ENCODE assay signal across 20 cellular contexts in genomic region chr2:240402566-240403295, GRCh38. TPM values are rescaled to one million over a fixed set of nuclear protein-coding genes. Genes with fewer than 3 reads are reported as not detected.
DNase-seq lines count a peak whose midpoint lies in the region; ATAC-seq and TF ChIP-seq lines count a peak whose summit lies in the region.
"Had no signal": no experiment of that assay in that cellular context is flagged by ENCODE, and none has a peak within 500 bp of the region (broad histone marks: within the 10 kb centered on the region; RNA-seq: fewer than 3 reads in every experiment).

No MANE protein-coding gene starts in this region.

- H3K27me3 ChIP-seq in CD4-positive, CD25-positive, alpha-beta regulatory T cell (ENCODE audit: control insufficient read depth, insufficient read depth, low read length), result no peaks in the 10 kb centered on the region
- H3K27me3 ChIP-seq in osteoblast (ENCODE audit: insufficient read depth, low read length), result no peaks in the 10 kb centered on the region
- H3K27me3 ChIP-seq: brain microvascular endothelial cell, gastrocnemius medialis, transverse colon had no signal

- peak overlapping the region; percentile 37 for H3K4me3 ChIP-seq in CD4-positive, CD25-positive, alpha-beta regulatory T cell (ENCODE audit: low read depth, low read length)
- H3K4me3 ChIP-seq in osteoblast (ENCODE audit: insufficient read depth, low read length), result no peak overlapping the region
- H3K4me3 ChIP-seq: gastrocnemius medialis, SK-N-MC, skin epidermis, transverse colon had no signal

- TF ChIP-seq CTCF in osteoblast (IDR thresholded peaks at IDR 0.05; ENCODE audit: extremely low read depth, low read depth, low read length), result no peak

- no peaks in the 10 kb centered on the region for H3K9me3 ChIP-seq in CD4-positive, CD25-positive, alpha-beta regulatory T cell (ENCODE audit: control insufficient read depth in 2 of 2, low read length in 2 of 2)
- no peaks in the 10 kb centered on the region for H3K9me3 ChIP-seq in osteoblast (ENCODE audit: low read depth, low read length)
- H3K9me3 ChIP-seq: gastrocnemius medialis, transverse colon had no signal

- POLR2A ChIA-PET in activated CD4-positive, alpha-beta T cell treated with anti-CD3 and anti-CD28 coated beads, Interleukin-2, amount 10 ng/mL, durations not matched to agents 7 days and 5 days (lab: Charles Lee), result no interaction called here

- no peak for DNase-seq in activated CD4-positive, alpha-beta T cell treated with anti-CD3 and anti-CD28 coated beads, Interleukin-2, amount 10 ng/mL, durations not matched to agents 7 days and 5 days
- no peak for DNase-seq in activated CD4-positive, alpha-beta T cell treated with anti-CD3 and anti-CD28 coated beads, Interleukin-2, amount 50 U/mL, for 1 hour
- DNase-seq in CD4-positive, CD25-positive, alpha-beta regulatory T cell, result no peak
- no peak for DNase-seq in activated T-cell treated with anti-CD3 and anti-CD28 coated beads, Interleukin-2, amount 50 U/mL, for 4 hours
- DNase-seq in osteoblast (ENCODE audit: insufficient read length, low spot score, missing footprints) (peak; percentile 48), dedifferentiated amniotic fluid mesenchymal stem cell (ENCODE audit: extremely low spot score) (no peak), glomerular visceral epithelial cell (ENCODE audit: extremely low spot score) (no peak)
- DNase-seq: activated naive CD8-positive, alpha-beta T cell treated with anti-CD3 and anti-CD28 coated beads, Interleukin-2, amount 10 ng/mL, durations not matched to agents 7 days and 5 days; brain microvascular endothelial cell; DMS79; erythroblast; GOT3; NCI-H526; transverse colon had no signal

- H3K27me3 Mint-ChIP-seq in activated CD4-positive, alpha-beta T cell treated with anti-CD3 and anti-CD28 coated beads, Interleukin-2, amount 10 ng/mL, durations not matched to agents 7 days and 5 days, result no peaks in the 10 kb centered on the region
- H3K27me3 Mint-ChIP-seq in CD4-positive, CD25-positive, alpha-beta regulatory T cell, result peaks cover 13% of the 10 kb centered on the region
- H3K27me3 Mint-ChIP-seq in activated T-cell treated with anti-CD3 and anti-CD28 coated beads, Interleukin-2, amount 50 U/mL, for 4 hours (ENCODE audit: low read depth), result no peaks in the 10 kb centered on the region

- no peak overlapping the region for H3K4me2 ChIP-seq in osteoblast (ENCODE audit: insufficient read depth, low read length)

- no peak overlapping the region for H3K27ac ChIP-seq in CD4-positive, CD25-positive, alpha-beta regulatory T cell (ENCODE audit: insufficient read depth, low read length, poor library complexity, severe bottlenecking)
- no peak overlapping the region for H3K27ac ChIP-seq in osteoblast (ENCODE audit: low read depth, low read length)
- H3K27ac ChIP-seq: brain microvascular endothelial cell, gastrocnemius medialis, parathyroid adenoma, SK-N-MC, skin epidermis, transverse colon had no signal

- no peaks in the 10 kb centered on the region for H3K9me3 Mint-ChIP-seq in activated CD4-positive, alpha-beta T cell treated with anti-CD3 and anti-CD28 coated beads, Interleukin-2, amount 10 ng/mL, durations not matched to agents 7 days and 5 days
- no peaks in the 10 kb centered on the region for H3K9me3 Mint-ChIP-seq in CD4-positive, CD25-positive, alpha-beta regulatory T cell
- no peaks in the 10 kb centered on the region for H3K9me3 Mint-ChIP-seq in activated T-cell treated with anti-CD3 and anti-CD28 coated beads, Interleukin-2, amount 50 U/mL, for 4 hours
- H3K9me3 Mint-ChIP-seq: activated naive CD8-positive, alpha-beta T cell treated with anti-CD3 and anti-CD28 coated beads, Interleukin-2, amount 10 ng/mL, durations not matched to agents 7 days and 5 days; CD8-positive, alpha-beta T cell had no signal

- H3K27ac Mint-ChIP-seq in activated CD4-positive, alpha-beta T cell treated with anti-CD3 and anti-CD28 coated beads, Interleukin-2, amount 10 ng/mL, durations not matched to agents 7 days and 5 days, result peak overlapping the region; percentile 88
- peak overlapping the region in 2 of 3 donors; percentile 74 to 77 for H3K27ac Mint-ChIP-seq in CD4-positive, CD25-positive, alpha-beta regulatory T cell
- H3K27ac Mint-ChIP-seq: activated naive CD8-positive, alpha-beta T cell treated with anti-CD3 and anti-CD28 coated beads, Interleukin-2, amount 10 ng/mL, durations not matched to agents 7 days and 5 days had no signal

- no peak overlapping the region for H2AFZ ChIP-seq in osteoblast (ENCODE audit: low read length)
- H2AFZ ChIP-seq: parathyroid adenoma had no signal

- CTCF ChIA-PET in activated CD4-positive, alpha-beta T cell treated with anti-CD3 and anti-CD28 coated beads, Interleukin-2, amount 10 ng/mL, durations not matched to agents 7 days and 5 days (lab: Charles Lee), result interaction anchor here (1.2 kb wide), 1 partner anchor 9 kb away, joined by 3 read pairs; no protein-coding TSS in a partner anchor

- H3K4me3 Mint-ChIP-seq in activated CD4-positive, alpha-beta T cell treated with anti-CD3 and anti-CD28 coated beads, Interleukin-2, amount 10 ng/mL, durations not matched to agents 7 days and 5 days, result no peak overlapping the region
- H3K4me3 Mint-ChIP-seq in CD4-positive, CD25-positive, alpha-beta regulatory T cell, result peak overlapping the region in 1 of 4 donors; percentile 10
- H3K4me3 Mint-ChIP-seq in activated T-cell treated with anti-CD3 and anti-CD28 coated beads, Interleukin-2, amount 50 U/mL, for 4 hours, result peak overlapping the region; percentile 41
- H3K4me3 Mint-ChIP-seq: activated naive CD8-positive, alpha-beta T cell treated with anti-CD3 and anti-CD28 coated beads, Interleukin-2, amount 10 ng/mL, durations not matched to agents 7 days and 5 days; CD8-positive, alpha-beta T cell had no signal

- H3K36me3 ChIP-seq in CD4-positive, CD25-positive, alpha-beta regulatory T cell (ENCODE audit: control insufficient read depth, insufficient read depth, low read length), result no peaks in the 10 kb centered on the region
- no peaks in the 10 kb centered on the region for H3K36me3 ChIP-seq in osteoblast (ENCODE audit: insufficient read depth, low read length)
- H3K36me3 ChIP-seq: brain microvascular endothelial cell, gastrocnemius medialis, transverse colon had no signal

- ATAC-seq in CD4-positive, CD25-positive, alpha-beta regulatory T cell (ENCODE audit: low read depth in 2 of 2), result no peak
- peak; percentile 41 to 44 for ATAC-seq in activated T-cell treated with anti-CD3 and anti-CD28 coated beads, Interleukin-2, amount 50 U/mL, for 4 hours
- no peak for ATAC-seq in SK-N-SH treated with all-trans-retinoic acid at 6 μM for 48 hours
- ATAC-seq: CD8-positive, alpha-beta T cell; gastrocnemius medialis had no signal

- H3K36me3 Mint-ChIP-seq in activated CD4-positive, alpha-beta T cell treated with anti-CD3 and anti-CD28 coated beads, Interleukin-2, amount 10 ng/mL, durations not matched to agents 7 days and 5 days (ENCODE audit: low read depth), result no peaks in the 10 kb centered on the region
- H3K36me3 Mint-ChIP-seq in CD4-positive, CD25-positive, alpha-beta regulatory T cell, result no peaks in the 10 kb centered on the region
- no peaks in the 10 kb centered on the region for H3K36me3 Mint-ChIP-seq in activated T-cell treated with anti-CD3 and anti-CD28 coated beads, Interleukin-2, amount 50 U/mL, for 4 hours (ENCODE audit: insufficient read depth)
- H3K36me3 Mint-ChIP-seq: activated naive CD8-positive, alpha-beta T cell treated with anti-CD3 and anti-CD28 coated beads, Interleukin-2, amount 10 ng/mL, durations not matched to agents 7 days and 5 days; CD8-positive, alpha-beta T cell had no signal

- peaks cover 4% of the 10 kb centered on the region for H3K4me1 ChIP-seq in CD4-positive, CD25-positive, alpha-beta regulatory T cell (ENCODE audit: control insufficient read depth, insufficient read depth, low read length, poor library complexity, severe bottlenecking)
- H3K4me1 ChIP-seq in osteoblast (ENCODE audit: insufficient read depth, low read length), result no peaks in the 10 kb centered on the region
- H3K4me1 ChIP-seq: gastrocnemius medialis, parathyroid adenoma had no signal

- no peaks in the 10 kb centered on the region for H4K20me1 ChIP-seq in osteoblast (ENCODE audit: insufficient read depth, low read length)

- peaks cover 21% of the 10 kb centered on the region for H3K4me1 Mint-ChIP-seq in activated CD4-positive, alpha-beta T cell treated with anti-CD3 and anti-CD28 coated beads, Interleukin-2, amount 10 ng/mL, durations not matched to agents 7 days and 5 days
- H3K4me1 Mint-ChIP-seq in CD4-positive, CD25-positive, alpha-beta regulatory T cell, result peaks cover 0 to 6% (median 4%) of the 10 kb centered on the region in 4 donors
- H3K4me1 Mint-ChIP-seq in activated T-cell treated with anti-CD3 and anti-CD28 coated beads, Interleukin-2, amount 50 U/mL, for 4 hours (ENCODE audit: low read depth), result peaks cover 19% of the 10 kb centered on the region
- H3K4me1 Mint-ChIP-seq: activated naive CD8-positive, alpha-beta T cell treated with anti-CD3 and anti-CD28 coated beads, Interleukin-2, amount 10 ng/mL, durations not matched to agents 7 days and 5 days had no signal

- no peaks in the 10 kb centered on the region for H3K79me2 ChIP-seq in osteoblast (ENCODE audit: insufficient read depth, low read length)
- H3K79me2 ChIP-seq: parathyroid adenoma had no signal

TF ChIP-seq in SK-N-SH treated with all-trans-retinoic acid at 6 μM for 48 hours, 23 proteins besides CTCF, POLR2A, EP300 and RAD21 (continues in another document):
- TF ChIP-seq GLIS3 (CRISPR knock-in tag; IDR thresholded peaks at IDR 0.05) (no peak), TCF4 (CRISPR knock-in tag; IDR thresholded peaks at IDR 0.05; ENCODE audit: borderline replicate concordance) (no peak), ZC3H10 (CRISPR knock-in tag; IDR thresholded peaks at IDR 0.05) (no peak), CREB5 (CRISPR knock-in tag; IDR thresholded peaks at IDR 0.05; ENCODE audit: low read depth) (no peak), ESRRG (CRISPR knock-in tag; IDR thresholded peaks at IDR 0.05) (no peak)

RNA-seq across cellular contexts. Expression of gene GPC1, which starts 32.7 kb away (rescaled TPM):
- 1 to 10 TPM; 7.3 to 7.5 TPM for total RNA-seq in activated CD4-positive, alpha-beta T cell treated with anti-CD3 and anti-CD28 coated beads, Interleukin-2, amount 10 ng/mL, durations not matched to agents 7 days and 5 days
- 0.91 TPM for total RNA-seq in CD4-positive, CD25-positive, alpha-beta regulatory T cell
- polyA plus RNA-seq in CD4-positive, CD25-positive, alpha-beta regulatory T cell, result under 1 TPM; 0.06 to 0.48 (median 0.26) TPM
- total RNA-seq in activated T-cell treated with anti-CD3 and anti-CD28 coated beads, Interleukin-2, amount 50 U/mL, for 4 hours, result 1 to 10 TPM; 3.7 to 6.3 (median 5.9) TPM
- total RNA-seq in osteoblast, result 44.8 and 54.3 TPM in 2 replicates

Comparison
In these comparisons a context has a peak if more than half of its experiments do, and no peak if none do; other contexts are left out.
1. ATAC-seq: peak in activated T-cell treated with anti-CD3 and anti-CD28 coated beads, Interleukin-2, amount 50 U/mL, for 4 hours (2 of 2); none in CD4-positive, CD25-positive, alpha-beta regulatory T cell (0 of 2) and SK-N-SH treated with all-trans-retinoic acid at 6 μM for 48 hours (single experiment).